Comparison of ENCODE assay signal across 25 cellular contexts in genomic region chr10:4086041-4086886, GRCh38.
DNase-seq lines count a peak whose midpoint lies in the region; ATAC-seq and TF ChIP-seq lines count a peak whose summit lies in the region.
"Had no signal": no experiment of that assay in that cellular context is flagged by ENCODE, and none has a peak within 500 bp of the region (broad histone marks: within the 10 kb centered on the region; RNA-seq: fewer than 3 reads in every experiment).

No MANE protein-coding gene starts in this region.

- TF ChIP-seq POLR2A in heart left ventricle (IDR thresholded peaks at IDR 0.05) = no peak

- H3K79me2 ChIP-seq in mesendoderm (ENCODE audit: control insufficient read depth, insufficient read depth, low read length) = no peaks in the 10 kb centered on the region

- no peaks in the 10 kb centered on the region for H3K36me3 Mint-ChIP-seq in activated naive CD4-positive, alpha-beta T cell treated with anti-CD3 and anti-CD28 coated beads, Interleukin-2, amount 50 U/mL, for 72 hours
- H3K36me3 Mint-ChIP-seq: CD8-positive, alpha-beta T cell; IgD-negative memory B cell; WTC11 had no signal

- H4K8ac ChIP-seq in mesendoderm (ENCODE audit: low read depth, low read length) = no peak overlapping the region

- DNase-seq in Right ventricle myocardium inferior (ENCODE audit: missing footprints) (no peak), cardiac septum (ENCODE audit: low spot score) (no peak), heart left ventricle (peak in 3 of 5 donors; percentile 37 to 65 (median 64)), mesendoderm (no peak), NCI-H1105 (lab: John Stamatoyannopoulos, UW) (no peak), SHP77 (lab: John Stamatoyannopoulos, UW) (no peak)
- no peak for DNase-seq in activated naive CD4-positive, alpha-beta T cell treated with anti-CD3 and anti-CD28 coated beads, Interleukin-2, amount 50 U/mL, for 72 hours (ENCODE audit: low spot score in 2 of 2)
- DNase-seq: activated CD4-positive, alpha-beta T cell treated with anti-CD3 and anti-CD28 coated beads, Interleukin-2, amount 50 U/mL, for 48 hours; activated gamma-delta T cell; CD8-positive, alpha-beta T cell; DMS153; effector CD4-positive, alpha-beta T cell; H9; left colon; NCI-H1436; NCI-H524 treated with DMSO at 0.1 percent for 48 hours; RPMI8226; stimulated activated CD4-positive, alpha-beta T cell treated with anti-CD3 and anti-CD28 coated beads, Interleukin-12 subunit alpha, Interleukin-12 subunit beta, amount 100 ng/mL, for 4 hours; stimulated activated naive CD8-positive, alpha-beta T cell treated with anti-CD3 and anti-CD28 coated beads, Interleukin-15, amount 100 ng/mL, for 72 hours; upper lobe of left lung had no signal

- H3K9me3 ChIP-seq in heart left ventricle (no peaks in the 10 kb centered on the region), subcutaneous abdominal adipose tissue (ENCODE audit: control insufficient read depth in 5 of 5, low read length in 5 of 5) (no peaks in the 10 kb centered on the region)
- H3K9me3 ChIP-seq: prostate gland, upper lobe of left lung had no signal

- H2BK5ac ChIP-seq in mesendoderm (ENCODE audit: low read length) = no peak overlapping the region

- no peak overlapping the region for H3K27ac Mint-ChIP-seq in activated naive CD4-positive, alpha-beta T cell treated with anti-CD3 and anti-CD28 coated beads, Interleukin-2, amount 50 U/mL, for 72 hours
- H3K27ac Mint-ChIP-seq: CD8-positive, alpha-beta T cell; IgD-negative memory B cell; stimulated activated naive CD8-positive, alpha-beta T cell treated with anti-CD3 and anti-CD28 coated beads, Interleukin-15, amount 100 ng/mL, for 72 hours; WTC11 had no signal

- no peak overlapping the region for H2AK5ac ChIP-seq in mesendoderm (ENCODE audit: low read length)

- peaks cover 0 to 49% (median 30%) of the 10 kb centered on the region in 12 donors for H3K4me1 ChIP-seq in heart left ventricle
- H3K4me1 ChIP-seq in mesendoderm (ENCODE audit: control insufficient read depth, low read depth, low read length) = peaks cover 6% of the 10 kb centered on the region
- peaks cover 15 to 45% (median 44%) of the 10 kb centered on the region in 5 donors for H3K4me1 ChIP-seq in subcutaneous abdominal adipose tissue (ENCODE audit: control insufficient read depth in 5 of 5, insufficient read depth in 5 of 5, low read length in 5 of 5)
- H3K4me1 ChIP-seq: prostate gland had no signal

- WGBS in heart left ventricle, 4 donors = 10 to 20% (median 16%) methylated on average over 14 of the region's 14 CpGs
- WGBS in mesendoderm (ENCODE audit: extremely low coverage, insufficient coverage, low lambda C conversion rate) = no CpG with 5 or more reads among the region's 14 CpGs

- H3K9me3 Mint-ChIP-seq in activated naive CD4-positive, alpha-beta T cell treated with anti-CD3 and anti-CD28 coated beads, Interleukin-2, amount 50 U/mL, for 72 hours = peaks cover 0 to 15% of the 10 kb centered on the region in 2 donors
- H3K9me3 Mint-ChIP-seq: CD8-positive, alpha-beta T cell; H9 had no signal

- H3K27ac ChIP-seq in heart left ventricle (peak overlapping the region in 10 of 12 donors; percentile 17 to 79 (median 64)), mesendoderm (ENCODE audit: low read depth, low read length) (no peak overlapping the region), subcutaneous abdominal adipose tissue (ENCODE audit: low read depth, low read length) (peak overlapping the region; percentile 31)
- H3K27ac ChIP-seq: 22Rv1, prostate gland, upper lobe of left lung had no signal

- intact Hi-C loops in Right ventricle myocardium inferior (cut with DNase I) (no loop called here), cardiac septum (cut with DNase I) (loop anchor here (2.0 to 10.0 kb wide), 3 partner anchors 23 to 429 kb away; no protein-coding TSS in a partner anchor), heart left ventricle (cut with DNase I) (loop anchor here in 8 of 10 donors (5.0 to 10.0 kb wide), 6 partner anchors 156 to 679 kb away; partner anchors contain the start of gene KLF6 (in 4 of the 8))

- H3K4me2 ChIP-seq in mesendoderm (ENCODE audit: low read length) = no peak overlapping the region

- no peak overlapping the region for H3K18ac ChIP-seq in mesendoderm (ENCODE audit: low read length)

- H3K36me3 ChIP-seq in heart left ventricle (no peaks in the 10 kb centered on the region), mesendoderm (ENCODE audit: control insufficient read depth, insufficient read depth, low read length) (no peaks in the 10 kb centered on the region), subcutaneous abdominal adipose tissue (ENCODE audit: control insufficient read depth in 5 of 5, insufficient read depth in 5 of 5, low read length in 5 of 5) (no peaks in the 10 kb centered on the region)
- H3K36me3 ChIP-seq: prostate gland, upper lobe of left lung had no signal

- H3K9ac ChIP-seq in mesendoderm (ENCODE audit: low read length) (no peak overlapping the region), subcutaneous abdominal adipose tissue (ENCODE audit: low read length in 5 of 5) (peak overlapping the region in 2 of 5 donors; percentile 24 to 29)

- ATAC-seq in Right ventricle myocardium inferior (peak; percentile 9), heart left ventricle (peak; percentile 10 to 69 (median 23))
- no peak for ATAC-seq in activated naive CD4-positive, alpha-beta T cell treated with anti-CD3 and anti-CD28 coated beads, Interleukin-2, amount 50 U/mL, for 72 hours
- ATAC-seq: CD8-positive, alpha-beta T cell; left colon; stimulated activated naive CD8-positive, alpha-beta T cell treated with anti-CD3 and anti-CD28 coated beads, Interleukin-15, amount 100 ng/mL, for 72 hours; WTC11 had no signal

- no peak overlapping the region for H3K4ac ChIP-seq in mesendoderm (ENCODE audit: low read depth, low read length)

- no peaks in the 10 kb centered on the region for H3K79me1 ChIP-seq in mesendoderm (ENCODE audit: low read length)

- H3K56ac ChIP-seq in mesendoderm (ENCODE audit: low read length) = no peak overlapping the region

- peak overlapping the region; percentile 79 for H2BK15ac ChIP-seq in mesendoderm (replicated peaks; ENCODE audit: low read depth)

- no peak overlapping the region for H3K23ac ChIP-seq in mesendoderm (ENCODE audit: low read length)

- H3K27me3 ChIP-seq in heart left ventricle (no peaks in the 10 kb centered on the region), mesendoderm (ENCODE audit: insufficient read depth, low read length, poor library complexity) (no peaks in the 10 kb centered on the region), subcutaneous abdominal adipose tissue (ENCODE audit: control insufficient read depth in 5 of 5, insufficient read depth in 4 of 5, low read length in 5 of 5) (no peaks in the 10 kb centered on the region)
- H3K27me3 ChIP-seq: upper lobe of left lung had no signal

- peak overlapping the region in 8 of 12 donors; percentile 0 to 33 (median 12) for H3K4me3 ChIP-seq in heart left ventricle
- no peak overlapping the region for H3K4me3 ChIP-seq in mesendoderm (ENCODE audit: low read length)
- peak overlapping the region; percentile 31 to 49 (median 40) for H3K4me3 ChIP-seq in subcutaneous abdominal adipose tissue (ENCODE audit: low read depth in 1 of 5, low read length in 5 of 5)
- H3K4me3 ChIP-seq: prostate gland, upper lobe of left lung had no signal

- H2BK120ac ChIP-seq in mesendoderm (ENCODE audit: low read depth, low read length) = no peak overlapping the region

- no peak overlapping the region for H4K5ac ChIP-seq in mesendoderm (ENCODE audit: low read length)

- no peak for TF ChIP-seq CTCF in heart left ventricle (IDR thresholded peaks at IDR 0.05)

Comparison
In these comparisons a context has a peak if more than half of its experiments do, and no peak if none do; other contexts are left out.
1. DNase-seq: peak in heart left ventricle (3 of 5); none in Right ventricle myocardium inferior (single experiment), cardiac septum (single experiment), mesendoderm (single experiment), activated naive CD4-positive, alpha-beta T cell treated with anti-CD3 and anti-CD28 coated beads, Interleukin-2, amount 50 U/mL, for 72 hours (0 of 2), NCI-H1105 (single experiment) and SHP77 (0 of 2).
2. ATAC-seq: peak in Right ventricle myocardium inferior (single experiment) and heart left ventricle (4 of 4); none in activated naive CD4-positive, alpha-beta T cell treated with anti-CD3 and anti-CD28 coated beads, Interleukin-2, amount 50 U/mL, for 72 hours (0 of 2).